ENCODE assay signal across 9 cellular contexts in genomic region chr17:47810200-47810821, GRCh38. TPM values are rescaled to one million over a fixed set of nuclear protein-coding genes. Genes with fewer than 3 reads are reported as not detected.
DNase-seq lines count a peak whose midpoint lies in the region; ATAC-seq, FAIRE-seq and TF ChIP-seq lines count a peak whose summit lies in the region.
"Had no signal": no experiment of that assay in that cellular context is flagged by ENCODE, and none has a peak within 500 bp of the region (broad histone marks: within the 10 kb centered on the region; RNA-seq: fewer than 3 reads in every experiment).

No MANE protein-coding gene starts in this region.

- H3K4me3 ChIP-seq in keratinocyte (ENCODE audit: control insufficient read depth in 2 of 3, extremely low read depth in 1 of 3, insufficient read depth in 2 of 3, low read depth in 1 of 3, low read length in 3 of 3) = peak overlapping the region in 1 of 3 experiments; percentile 30

- ATAC-seq in GM19023 (IDR thresholded peaks at IDR 0.05; ENCODE audit: unreplicated experiment) (no peak), GM18861 (IDR thresholded peaks at IDR 0.05; ENCODE audit: unreplicated experiment) (no peak)

- H4K20me1 ChIP-seq in keratinocyte (ENCODE audit: control insufficient read depth, extremely low read depth, insufficient read depth, low read length) = no peaks in the 10 kb centered on the region

- no peaks in the 10 kb centered on the region for H3K27me3 ChIP-seq in keratinocyte (ENCODE audit: control insufficient read depth, extremely low read depth, insufficient read depth, low read length)

- FAIRE-seq in keratinocyte (lab: Jason Lieb, UNC) = peak; percentile 97
- FAIRE-seq: endometrium had no signal

- H3K9me3 Mint-ChIP-seq in activated T-helper 1 cell treated with anti-CD3 and anti-CD28 coated beads, Interleukin-12 subunit alpha, Interleukin-12 subunit beta, Interleukin-2, Interleukin-4 antibody, amounts not matched to agents 30 ng/mL and 10 ng/mL and 1 ng/mL, durations not matched to agents 14 hours and 24 hours and 36 hours = no peaks in the 10 kb centered on the region

- peaks cover 17% of the 10 kb centered on the region for H3K4me1 Mint-ChIP-seq in activated T-helper 1 cell treated with anti-CD3 and anti-CD28 coated beads, Interleukin-12 subunit alpha, Interleukin-12 subunit beta, Interleukin-2, Interleukin-4 antibody, amounts not matched to agents 30 ng/mL and 10 ng/mL and 1 ng/mL, durations not matched to agents 14 hours and 24 hours and 36 hours (ENCODE audit: low read depth)

- no peak for TF ChIP-seq CTCF in keratinocyte (optimal IDR thresholded peaks at IDR 0.05 in 1 of 3, IDR thresholded peaks at IDR 0.05 in 1 of 3, conservative IDR thresholded peaks at IDR 0.05 in 1 of 3; ENCODE audit: extremely low read depth in 1 of 3, insufficient read depth in 2 of 3, low read length in 3 of 3)

- DNase-seq in AG08396 (ENCODE audit: low spot score) (peak; percentile 90), H4 (ENCODE audit: low spot score) (peak; percentile 74), keratinocyte (ENCODE audit: low read depth, low spot score) (peak; percentile 60), T-helper 9 cell (no peak), NCI-H2196 treated with DMSO at 0.1 percent for 48 hours (lab: John Stamatoyannopoulos, UW; ENCODE audit: unreplicated experiment) (no peak)
- no peak for DNase-seq in activated T-helper 1 cell treated with anti-CD3 and anti-CD28 coated beads, Interleukin-12 subunit alpha, Interleukin-12 subunit beta, Interleukin-2, Interleukin-4 antibody, amounts not matched to agents 30 ng/mL and 10 ng/mL and 1 ng/mL, durations not matched to agents 14 hours and 24 hours and 36 hours (ENCODE audit: low spot score)

- H3K27ac Mint-ChIP-seq in activated T-helper 1 cell treated with anti-CD3 and anti-CD28 coated beads, Interleukin-12 subunit alpha, Interleukin-12 subunit beta, Interleukin-2, Interleukin-4 antibody, amounts not matched to agents 30 ng/mL and 10 ng/mL and 1 ng/mL, durations not matched to agents 14 hours and 24 hours and 36 hours = peak overlapping the region; percentile 62

- H3K9me1 ChIP-seq in keratinocyte (ENCODE audit: control insufficient read depth, extremely low read depth, insufficient read depth, low read length) = peaks cover 4% of the 10 kb centered on the region

- peak overlapping the region; percentile 85 for H3K27ac ChIP-seq in keratinocyte (ENCODE audit: control insufficient read depth, insufficient read depth, low read length)

- intact Hi-C loops in activated T-helper 1 cell treated with anti-CD3 and anti-CD28 coated beads, Interleukin-12 subunit alpha, Interleukin-12 subunit beta, Interleukin-2, Interleukin-4 antibody, amounts not matched to agents 30 ng/mL and 10 ng/mL and 1 ng/mL, durations not matched to agents 14 hours and 24 hours and 36 hours (cut with micrococcal nuclease) = no loop called here

- dilution Hi-C loops in keratinocyte (cut with MboI; ENCODE audit: extremely low pct_ligation_motif_present, low sequenced_read_pairs) = no loop called here

- peaks cover 29% of the 10 kb centered on the region for H3K36me3 Mint-ChIP-seq in activated T-helper 1 cell treated with anti-CD3 and anti-CD28 coated beads, Interleukin-12 subunit alpha, Interleukin-12 subunit beta, Interleukin-2, Interleukin-4 antibody, amounts not matched to agents 30 ng/mL and 10 ng/mL and 1 ng/mL, durations not matched to agents 14 hours and 24 hours and 36 hours (ENCODE audit: low read depth)

- H3K9ac ChIP-seq in keratinocyte (ENCODE audit: control insufficient read depth, extremely low read depth, insufficient read depth, low read length) = peak overlapping the region; percentile 62

- H3K79me2 ChIP-seq in keratinocyte (ENCODE audit: control insufficient read depth, insufficient read depth, low read length) = no peaks in the 10 kb centered on the region

- no peaks in the 10 kb centered on the region for H3K27me3 Mint-ChIP-seq in activated T-helper 1 cell treated with anti-CD3 and anti-CD28 coated beads, Interleukin-12 subunit alpha, Interleukin-12 subunit beta, Interleukin-2, Interleukin-4 antibody, amounts not matched to agents 30 ng/mL and 10 ng/mL and 1 ng/mL, durations not matched to agents 14 hours and 24 hours and 36 hours (ENCODE audit: insufficient read depth)

- H3K36me3 ChIP-seq in keratinocyte (ENCODE audit: control insufficient read depth in 2 of 2, extremely low read depth in 1 of 2, insufficient read depth in 2 of 2, low read length in 2 of 2) = peaks cover 0 to 4% of the 10 kb centered on the region in 2 experiments

- no peaks in the 10 kb centered on the region for H3K9me3 ChIP-seq in keratinocyte (ENCODE audit: control insufficient read depth, low read depth, low read length)

- H3K4me3 Mint-ChIP-seq in activated T-helper 1 cell treated with anti-CD3 and anti-CD28 coated beads, Interleukin-12 subunit alpha, Interleukin-12 subunit beta, Interleukin-2, Interleukin-4 antibody, amounts not matched to agents 30 ng/mL and 10 ng/mL and 1 ng/mL, durations not matched to agents 14 hours and 24 hours and 36 hours = no peak overlapping the region

- peak overlapping the region; percentile 72 for H3K4me2 ChIP-seq in keratinocyte (ENCODE audit: control insufficient read depth, extremely low read depth, insufficient read depth, low read depth, low read length)

- H3K4me1 ChIP-seq in keratinocyte (ENCODE audit: control insufficient read depth, extremely low read depth, insufficient read depth, low read length) = peaks cover 20% of the 10 kb centered on the region

- H2AFZ ChIP-seq in keratinocyte (ENCODE audit: control insufficient read depth, low read length) = no peak overlapping the region

RNA-seq across cellular contexts. Expression of gene OSBPL7, which starts 11.3 kb away (rescaled TPM):
- 1.9 and 4.4 TPM in 2 replicates for total RNA-seq in H4 (2014; rRNA removed; shearing (Covaris generic))
- total RNA-seq in activated T-helper 1 cell treated with anti-CD3 and anti-CD28 coated beads, Interleukin-12 subunit alpha, Interleukin-12 subunit beta, Interleukin-2, Interleukin-4 antibody, amounts not matched to agents 30 ng/mL and 10 ng/mL and 1 ng/mL, durations not matched to agents 14 hours and 24 hours and 36 hours = 18.6 and 21.6 TPM in 2 replicates
- 1.9 to 3.4 TPM (median 2.2 TPM) in 3 replicates for polyA plus RNA-seq in keratinocyte
- polyA plus RNA-seq in keratinocyte (2011; ENCODE audit: low read depth) = not detected
- 0.95 and 1.5 TPM in 2 replicates for polyA plus RNA-seq in keratinocyte (2011; cell fraction: cytosol; rRNA removed)
- 8.6 and 13.9 TPM in 2 replicates for polyA plus RNA-seq in keratinocyte (2011; cell fraction: nucleus; rRNA removed)
- 0.37 and 2.5 TPM in 2 replicates for polyA plus RNA-seq in keratinocyte (2012; ENCODE audit: low replicate concordance)
- 2.8 to 7.8 TPM (median 5.8 TPM) in 3 replicates for polyA minus RNA-seq in keratinocyte
- 2.3 TPM for polyA minus RNA-seq in keratinocyte (2011; cell fraction: cytosol; rRNA and poly(A)+ RNA removed)
- 5.2 and 7.1 TPM in 2 replicates for polyA minus RNA-seq in keratinocyte (2011; cell fraction: nucleus; rRNA and poly(A)+ RNA removed)

RNA-seq across cellular contexts. Expression of gene MRPL10, which starts 21.0 kb away (rescaled TPM):
- 54.8 and 69.1 TPM in 2 replicates for total RNA-seq in H4 (2014; rRNA removed; shearing (Covaris generic))
- total RNA-seq in activated T-helper 1 cell treated with anti-CD3 and anti-CD28 coated beads, Interleukin-12 subunit alpha, Interleukin-12 subunit beta, Interleukin-2, Interleukin-4 antibody, amounts not matched to agents 30 ng/mL and 10 ng/mL and 1 ng/mL, durations not matched to agents 14 hours and 24 hours and 36 hours = 53.6 and 56.9 TPM in 2 replicates
- 42.4 to 52.5 TPM (median 43.1 TPM) in 3 replicates for polyA plus RNA-seq in keratinocyte
- polyA plus RNA-seq in keratinocyte (2011; ENCODE audit: low read depth) = 36.2 TPM
- 49.7 and 55.2 TPM in 2 replicates for polyA plus RNA-seq in keratinocyte (2011; cell fraction: cytosol; rRNA removed)
- 33.2 and 38.8 TPM in 2 replicates for polyA plus RNA-seq in keratinocyte (2011; cell fraction: nucleus; rRNA removed)
- polyA plus RNA-seq in keratinocyte (2012; ENCODE audit: low replicate concordance) = 35.4 and 36.8 TPM in 2 replicates
- 57.4 to 77.0 TPM (median 62.3 TPM) in 3 replicates for polyA minus RNA-seq in keratinocyte
- 103 TPM for polyA minus RNA-seq in keratinocyte (2011; cell fraction: cytosol; rRNA and poly(A)+ RNA removed)
- 10.7 and 11.7 TPM in 2 replicates for polyA minus RNA-seq in keratinocyte (2011; cell fraction: nucleus; rRNA and poly(A)+ RNA removed)

RNA-seq across cellular contexts. Expression of gene LRRC46, which starts 21.2 kb away (rescaled TPM):
- total RNA-seq in H4 (2014; rRNA removed; shearing (Covaris generic)) = 0.27 and 0.35 TPM in 2 replicates
- total RNA-seq in activated T-helper 1 cell treated with anti-CD3 and anti-CD28 coated beads, Interleukin-12 subunit alpha, Interleukin-12 subunit beta, Interleukin-2, Interleukin-4 antibody, amounts not matched to agents 30 ng/mL and 10 ng/mL and 1 ng/mL, durations not matched to agents 14 hours and 24 hours and 36 hours = 0.39 and 0.70 TPM in 2 replicates
- 0.13 to 0.43 TPM (median 0.34 TPM) in 3 replicates for polyA plus RNA-seq in keratinocyte
- not detected for polyA plus RNA-seq in keratinocyte (2011; ENCODE audit: low read depth)
- polyA plus RNA-seq in keratinocyte (2011; cell fraction: cytosol; rRNA removed) = 0.12 and 0.26 TPM in 2 replicates
- 0.27 and 0.45 TPM in 2 replicates for polyA plus RNA-seq in keratinocyte (2011; cell fraction: nucleus; rRNA removed)
- polyA plus RNA-seq in keratinocyte (2012; ENCODE audit: low replicate concordance) = 0.50 and 0.54 TPM in 2 replicates
- polyA minus RNA-seq in keratinocyte = 0.23 to 1.6 TPM (median 0.26 TPM) in 3 replicates
- polyA minus RNA-seq in keratinocyte (2011; cell fraction: cytosol; rRNA and poly(A)+ RNA removed) = not detected
- polyA minus RNA-seq in keratinocyte (2011; cell fraction: nucleus; rRNA and poly(A)+ RNA removed) = not detected in 2 replicates

RNA-seq across cellular contexts. Expression of gene SCRN2, which starts 30.8 kb away (rescaled TPM):
- total RNA-seq in H4 (2014; rRNA removed; shearing (Covaris generic)) = 21.0 and 21.9 TPM in 2 replicates
- total RNA-seq in activated T-helper 1 cell treated with anti-CD3 and anti-CD28 coated beads, Interleukin-12 subunit alpha, Interleukin-12 subunit beta, Interleukin-2, Interleukin-4 antibody, amounts not matched to agents 30 ng/mL and 10 ng/mL and 1 ng/mL, durations not matched to agents 14 hours and 24 hours and 36 hours = 24.5 and 26.3 TPM in 2 replicates
- 17.1 to 26.4 TPM (median 24.8 TPM) in 3 replicates for polyA plus RNA-seq in keratinocyte
- polyA plus RNA-seq in keratinocyte (2011; ENCODE audit: low read depth) = 7.4 TPM
- polyA plus RNA-seq in keratinocyte (2011; cell fraction: cytosol; rRNA removed) = 9.8 and 21.7 TPM in 2 replicates
- 62.5 and 68.2 TPM in 2 replicates for polyA plus RNA-seq in keratinocyte (2011; cell fraction: nucleus; rRNA removed)
- polyA plus RNA-seq in keratinocyte (2012; ENCODE audit: low replicate concordance) = 19.2 and 28.0 TPM in 2 replicates
- polyA minus RNA-seq in keratinocyte = 14.6 to 22.0 TPM (median 14.9 TPM) in 3 replicates
- polyA minus RNA-seq in keratinocyte (2011; cell fraction: cytosol; rRNA and poly(A)+ RNA removed) = 17.8 TPM
- 15.2 and 16.5 TPM in 2 replicates for polyA minus RNA-seq in keratinocyte (2011; cell fraction: nucleus; rRNA and poly(A)+ RNA removed)

RNA-seq across cellular contexts. Expression of gene SP6, which starts 40.7 kb away (rescaled TPM):
- 0.14 and 0.21 TPM in 2 replicates for total RNA-seq in H4 (2014; rRNA removed; shearing (Covaris generic))
- 0.05 and 0.12 TPM in 2 replicates for total RNA-seq in activated T-helper 1 cell treated with anti-CD3 and anti-CD28 coated beads, Interleukin-12 subunit alpha, Interleukin-12 subunit beta, Interleukin-2, Interleukin-4 antibody, amounts not matched to agents 30 ng/mL and 10 ng/mL and 1 ng/mL, durations not matched to agents 14 hours and 24 hours and 36 hours
- 2.0 to 3.0 TPM (median 2.0 TPM) in 3 replicates for polyA plus RNA-seq in keratinocyte
- polyA plus RNA-seq in keratinocyte (2011; ENCODE audit: low read depth) = 1.6 TPM
- 2.0 and 2.1 TPM in 2 replicates for polyA plus RNA-seq in keratinocyte (2011; cell fraction: cytosol; rRNA removed)
- polyA plus RNA-seq in keratinocyte (2011; cell fraction: nucleus; rRNA removed) = 6.7 and 8.5 TPM in 2 replicates
- polyA plus RNA-seq in keratinocyte (2012; ENCODE audit: low replicate concordance) = 3.1 and 9.5 TPM in 2 replicates
- polyA minus RNA-seq in keratinocyte = 1.2 to 2.5 TPM (median 1.6 TPM) in 3 replicates
- 2.5 TPM for polyA minus RNA-seq in keratinocyte (2011; cell fraction: cytosol; rRNA and poly(A)+ RNA removed)
- 4.4 and 4.5 TPM in 2 replicates for polyA minus RNA-seq in keratinocyte (2011; cell fraction: nucleus; rRNA and poly(A)+ RNA removed)

Comparison
In these comparisons a context has a peak if more than half of its experiments do, and no peak if none do; other contexts are left out.
1. DNase-seq: peak in AG08396 (single experiment), H4 (single experiment) and keratinocyte (single experiment); none in activated T-helper 1 cell treated with anti-CD3 and anti-CD28 coated beads, Interleukin-12 subunit alpha, Interleukin-12 subunit beta, Interleukin-2, Interleukin-4 antibody, amounts not matched to agents 30 ng/mL and 10 ng/mL and 1 ng/mL, durations not matched to agents 14 hours and 24 hours and 36 hours (single experiment), T-helper 9 cell (single experiment) and NCI-H2196 treated with DMSO at 0.1 percent for 48 hours (single experiment).